In the genomic region with DNA sequence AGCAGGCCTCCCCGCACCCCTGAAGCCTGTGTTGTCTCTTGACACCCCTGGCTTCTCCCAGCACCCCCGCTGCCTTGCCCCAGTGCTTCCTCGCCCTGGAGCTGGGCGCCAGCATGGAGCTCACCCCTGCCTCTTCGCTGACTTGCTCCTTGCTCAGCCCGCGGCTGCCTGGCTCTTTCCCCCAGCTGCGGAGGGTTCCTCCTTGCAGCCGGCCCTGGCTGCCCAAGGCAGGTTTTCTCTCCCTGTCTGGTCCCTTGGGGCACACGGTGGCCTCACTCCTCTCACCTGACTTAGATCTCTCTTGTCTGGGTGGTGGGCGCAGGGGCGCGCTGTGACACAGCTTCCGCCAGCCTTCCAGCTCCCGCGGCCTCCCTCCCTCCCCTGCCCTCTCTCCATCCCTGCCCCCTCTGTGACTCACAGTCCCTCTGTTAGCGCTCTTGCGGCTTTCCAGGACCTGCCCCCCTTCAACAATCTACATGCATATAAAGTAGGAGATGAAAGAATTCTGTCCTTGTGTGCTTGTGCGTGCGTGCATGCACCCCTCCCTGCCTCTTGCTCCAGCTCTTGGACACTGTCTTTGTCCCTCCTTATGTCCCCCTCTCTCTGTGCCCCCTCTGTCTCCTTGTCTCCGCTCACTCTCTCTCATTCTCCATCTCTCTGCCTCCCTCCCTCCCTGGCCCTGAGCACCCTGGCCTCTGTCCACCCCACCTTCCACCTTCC, we compare ENCODE assay signal across 8 cellular contexts. TPM values are rescaled to one million over a fixed set of nuclear protein-coding genes. Genes with fewer than 3 reads are reported as not detected.
A peak's percentile ranks its signal among the peaks of the same experiment; 100 is the strongest.
DNase-seq lines count a peak whose midpoint lies in the region; ATAC-seq, FAIRE-seq and TF ChIP-seq lines count a peak whose summit lies in the region.

No MANE protein-coding gene starts in this region.

- no peaks in the 10 kb centered on the region for H3K9me1 ChIP-seq in endothelial cell of umbilical vein (replicated peaks; ENCODE audit: control insufficient read depth, extremely low read depth, insufficient read depth, low read length)

- ATAC-seq in HG03342 (IDR thresholded peaks at IDR 0.05; ENCODE audit: unreplicated experiment) (no peak), HG02885 (IDR thresholded peaks at IDR 0.05; ENCODE audit: poor library complexity, unreplicated experiment) (no peak), HG02938 (IDR thresholded peaks at IDR 0.05; ENCODE audit: unreplicated experiment) (no peak)

- H3K4me3 ChIP-seq in BLaER1 treated with 17β-estradiol and CSF1 and Interleukin-3, amounts not matched to agents 10 nM and 100 nM: peak overlapping the region in 9 of 10 experiments; percentile 4 to 63 (median 42); a peak in 14 of 20 replicates
- peak overlapping the region in 2 of 3 experiments; percentile 2 to 38 for H3K4me3 ChIP-seq in endothelial cell of umbilical vein (replicated peaks in 1 of 3; ENCODE audit: insufficient read depth in 1 of 3, low read depth in 1 of 3, low read length in 3 of 3)

- H3K4me1 ChIP-seq in BLaER1 treated with 17β-estradiol and CSF1 and Interleukin-3, amounts not matched to agents 10 nM and 100 nM: peaks cover 57 to 62% (median 60%) of the 10 kb centered on the region in 10 experiments
- peaks cover 20% of the 10 kb centered on the region for H3K4me1 ChIP-seq in endothelial cell of umbilical vein (ENCODE audit: control insufficient read depth, extremely low read depth, insufficient read depth, low read length)

- H3K27me3 ChIP-seq in BLaER1 treated with 17β-estradiol and CSF1 and Interleukin-3, amounts not matched to agents 10 nM and 100 nM: peaks cover 13 to 74% (median 31%) of the 10 kb centered on the region in 11 experiments; a peak in 19 of 22 replicates
- no peaks in the 10 kb centered on the region for H3K27me3 ChIP-seq in endothelial cell of umbilical vein (ENCODE audit: control insufficient read depth in 2 of 2, insufficient read depth in 2 of 2, low read length in 2 of 2)

- H3K36me3 ChIP-seq in BLaER1 treated with 17β-estradiol and CSF1 and Interleukin-3, amounts not matched to agents 10 nM and 100 nM: no peaks in the 10 kb centered on the region
- peaks cover 0 to 9% of the 10 kb centered on the region in 2 experiments for H3K36me3 ChIP-seq in endothelial cell of umbilical vein (ENCODE audit: control insufficient read depth in 2 of 2, extremely low read depth in 1 of 2, insufficient read depth in 2 of 2, low read length in 2 of 2)

- no peak for TF ChIP-seq POLR2A in endothelial cell of umbilical vein (IDR thresholded peaks at IDR 0.05; ENCODE audit: low read depth, low read length)

- BruUV-seq in endothelial cell of umbilical vein (replicated peaks; lab: Mats Ljungman, UMichigan): no TSS peak

- H3K79me2 ChIP-seq in endothelial cell of umbilical vein (ENCODE audit: control insufficient read depth, insufficient read depth, low read length): no peaks in the 10 kb centered on the region

- dilution Hi-C loops in endothelial cell of umbilical vein (cut with MboI; ENCODE audit: extremely low pct_ligation_motif_present, low sequenced_read_pairs): no loop called here

- peak overlapping the region in 10 of 11 experiments; percentile 28 to 75 (median 67); a peak in 19 of 22 replicates for H3K27ac ChIP-seq in BLaER1 treated with 17β-estradiol and CSF1 and Interleukin-3, amounts not matched to agents 10 nM and 100 nM
- peak overlapping the region; percentile 75 for H3K27ac ChIP-seq in endothelial cell of umbilical vein (ENCODE audit: insufficient read depth, low read depth, low read length)

- peak overlapping the region; percentile 49 to 73 (median 61); a peak in 20 of 22 replicates for H3K9ac ChIP-seq in BLaER1 treated with 17β-estradiol and CSF1 and Interleukin-3, amounts not matched to agents 10 nM and 100 nM
- peak overlapping the region; percentile 42 for H3K9ac ChIP-seq in endothelial cell of umbilical vein (replicated peaks; ENCODE audit: extremely low read depth, insufficient read depth, low read length)

- peaks cover 0 to 65% (median 24%) of the 10 kb centered on the region in 11 experiments; a peak in 11 of 22 replicates for H4K20me1 ChIP-seq in BLaER1 treated with 17β-estradiol and CSF1 and Interleukin-3, amounts not matched to agents 10 nM and 100 nM
- no peaks in the 10 kb centered on the region for H4K20me1 ChIP-seq in endothelial cell of umbilical vein (replicated peaks; ENCODE audit: control insufficient read depth, extremely low read depth, insufficient read depth, low read length)

- DNase-seq in HTR-8/SVneo (ENCODE audit: insufficient read length, low spot score) (peak; percentile 63), UCSD-AML1 (lab: John Stamatoyannopoulos, UW; ENCODE audit: unreplicated experiment) (peak; percentile 65), endothelial cell of umbilical vein (ENCODE audit: low read depth, low spot score) (peak; percentile 58), occipital lobe (lab: John Stamatoyannopoulos, UW) (peak; percentile 27)

- intact Hi-C loops in endothelial cell of umbilical vein (cut with micrococcal nuclease): loop anchor here (10.0 kb wide), 1 partner anchor 279 kb away; no protein-coding TSS in a partner anchor

- peaks cover 0 to 5% (median 0%) of the 10 kb centered on the region in 11 experiments; a peak in 4 of 22 replicates for H3K9me3 ChIP-seq in BLaER1 treated with 17β-estradiol and CSF1 and Interleukin-3, amounts not matched to agents 10 nM and 100 nM (replicated peaks in 1 of 11)
- H3K9me3 ChIP-seq in endothelial cell of umbilical vein (replicated peaks; ENCODE audit: control insufficient read depth, insufficient read depth, low read length): no peaks in the 10 kb centered on the region

- no peak for FAIRE-seq in HTR-8/SVneo (lab: Jason Lieb, UNC)
- FAIRE-seq in endothelial cell of umbilical vein (lab: Jason Lieb, UNC): peak; percentile 98

- no peak for TF ChIP-seq CTCF in endothelial cell of umbilical vein (IDR thresholded peaks at IDR 0.05; ENCODE audit: extremely low read depth in 1 of 2, insufficient read depth in 1 of 2, low read depth in 1 of 2, low read length in 2 of 2)

- POLR2A ChIA-PET in endothelial cell of umbilical vein (lab: Charles Lee): interaction anchor here (0.8 kb wide), 1 partner anchor 160 kb away, joined by 3 read pairs; a partner anchor contains a TSS

- H3K4me2 ChIP-seq in BLaER1 treated with 17β-estradiol and CSF1 and Interleukin-3, amounts not matched to agents 10 nM and 100 nM: peak overlapping the region; percentile 63 to 84 (median 75)
- H3K4me2 ChIP-seq in endothelial cell of umbilical vein (ENCODE audit: insufficient read depth, low read length): peak overlapping the region; percentile 53

- peak overlapping the region; percentile 31 for H2AFZ ChIP-seq in endothelial cell of umbilical vein (ENCODE audit: low read depth, low read length)

- CTCF ChIA-PET in endothelial cell of umbilical vein (lab: Charles Lee): interaction anchor here (0.8 to 4.6 kb wide), 2 partner anchors 14 to 183 kb away, joined by 3 to 68 read pairs; no protein-coding TSS in a partner anchor

RNA-seq across cellular contexts. Expression of a gene that starts 2.2 kb away (rescaled TPM):
- total RNA-seq in endothelial cell of umbilical vein: 29.7 and 31.4 TPM in 2 replicates
- 19.0 and 27.1 TPM in 2 replicates for polyA plus RNA-seq in endothelial cell of umbilical vein
- 9.5 and 17.0 TPM in 2 replicates for polyA plus RNA-seq in endothelial cell of umbilical vein (2011; cell fraction: cytosol; rRNA removed)
- polyA plus RNA-seq in endothelial cell of umbilical vein (2011; cell fraction: nucleus; rRNA removed): 127 and 160 TPM in 2 replicates
- 23.3 and 35.6 TPM in 2 replicates for polyA plus RNA-seq in endothelial cell of umbilical vein (2012)
- polyA minus RNA-seq in endothelial cell of umbilical vein: 20.0 and 36.5 TPM in 2 replicates
- 0.20 TPM for polyA minus RNA-seq in endothelial cell of umbilical vein (2011; cell fraction: cytosol; rRNA and poly(A)+ RNA removed)
- polyA minus RNA-seq in endothelial cell of umbilical vein (2011; cell fraction: nucleus; rRNA and poly(A)+ RNA removed): 24.5 and 40.3 TPM in 2 replicates
- 0.47 TPM for total RNA-seq in occipital lobe

RNA-seq across cellular contexts. Expression of a gene that starts 14.6 kb away (rescaled TPM):
- total RNA-seq in endothelial cell of umbilical vein (0.18 and 0.40 TPM in 2 replicates), occipital lobe (0.16 TPM)
- 0.25 and 0.29 TPM in 2 replicates for polyA plus RNA-seq in endothelial cell of umbilical vein
- polyA plus RNA-seq in endothelial cell of umbilical vein (2011; cell fraction: cytosol; rRNA removed): 0.04 and 0.07 TPM in 2 replicates
- 1.2 and 2.3 TPM in 2 replicates for polyA plus RNA-seq in endothelial cell of umbilical vein (2011; cell fraction: nucleus; rRNA removed)
- polyA plus RNA-seq in endothelial cell of umbilical vein (2012): 0.15 and 0.22 TPM in 2 replicates
- 0.04 and 0.12 TPM in 2 replicates for polyA minus RNA-seq in endothelial cell of umbilical vein
- polyA minus RNA-seq in endothelial cell of umbilical vein (2011; cell fraction: cytosol; rRNA and poly(A)+ RNA removed): not detected
- polyA minus RNA-seq in endothelial cell of umbilical vein (2011; cell fraction: nucleus; rRNA and poly(A)+ RNA removed): 0.24 and 0.38 TPM in 2 replicates

RNA-seq across cellular contexts. Expression of a gene that starts 27.9 kb away (rescaled TPM):
- 57.7 and 60.7 TPM in 2 replicates for total RNA-seq in endothelial cell of umbilical vein
- 116 and 128 TPM in 2 replicates for polyA plus RNA-seq in endothelial cell of umbilical vein
- polyA plus RNA-seq in endothelial cell of umbilical vein (2011; cell fraction: cytosol; rRNA removed): 74.9 and 81.8 TPM in 2 replicates
- 171 and 195 TPM in 2 replicates for polyA plus RNA-seq in endothelial cell of umbilical vein (2011; cell fraction: nucleus; rRNA removed)
- 62.6 and 84.3 TPM in 2 replicates for polyA plus RNA-seq in endothelial cell of umbilical vein (2012)
- polyA minus RNA-seq in endothelial cell of umbilical vein: 110 and 139 TPM in 2 replicates
- polyA minus RNA-seq in endothelial cell of umbilical vein (2011; cell fraction: cytosol; rRNA and poly(A)+ RNA removed): 64.6 TPM
- polyA minus RNA-seq in endothelial cell of umbilical vein (2011; cell fraction: nucleus; rRNA and poly(A)+ RNA removed): 33.7 and 41.7 TPM in 2 replicates
- total RNA-seq in occipital lobe: 29.0 TPM

RNA-seq across cellular contexts. Expression of a gene that starts 28.2 kb away (rescaled TPM):
- total RNA-seq in endothelial cell of umbilical vein (235 and 242 TPM in 2 replicates), occipital lobe (78.9 TPM)
- polyA plus RNA-seq in endothelial cell of umbilical vein: 732 and 1,321 TPM in 2 replicates
- 504 and 615 TPM in 2 replicates for polyA plus RNA-seq in endothelial cell of umbilical vein (2011; cell fraction: cytosol; rRNA removed)
- 169 and 228 TPM in 2 replicates for polyA plus RNA-seq in endothelial cell of umbilical vein (2011; cell fraction: nucleus; rRNA removed)
- polyA plus RNA-seq in endothelial cell of umbilical vein (2012): 322 and 459 TPM in 2 replicates
- polyA minus RNA-seq in endothelial cell of umbilical vein: 186 and 198 TPM in 2 replicates
- 273 TPM for polyA minus RNA-seq in endothelial cell of umbilical vein (2011; cell fraction: cytosol; rRNA and poly(A)+ RNA removed)
- 32.9 and 39.6 TPM in 2 replicates for polyA minus RNA-seq in endothelial cell of umbilical vein (2011; cell fraction: nucleus; rRNA and poly(A)+ RNA removed)

RNA-seq across cellular contexts. Expression of a gene that starts 41.6 kb away (rescaled TPM):
- 12.9 and 14.3 TPM in 2 replicates for total RNA-seq in endothelial cell of umbilical vein
- 9.1 and 11.3 TPM in 2 replicates for polyA plus RNA-seq in endothelial cell of umbilical vein
- 5.3 and 6.9 TPM in 2 replicates for polyA plus RNA-seq in endothelial cell of umbilical vein (2011; cell fraction: cytosol; rRNA removed)
- polyA plus RNA-seq in endothelial cell of umbilical vein (2011; cell fraction: nucleus; rRNA removed): 12.7 and 14.2 TPM in 2 replicates
- 12.1 and 13.4 TPM in 2 replicates for polyA plus RNA-seq in endothelial cell of umbilical vein (2012)
- 8.7 and 10.7 TPM in 2 replicates for polyA minus RNA-seq in endothelial cell of umbilical vein
- polyA minus RNA-seq in endothelial cell of umbilical vein (2011; cell fraction: cytosol; rRNA and poly(A)+ RNA removed): 21.5 TPM
- 6.3 and 11.1 TPM in 2 replicates for polyA minus RNA-seq in endothelial cell of umbilical vein (2011; cell fraction: nucleus; rRNA and poly(A)+ RNA removed)
- 5.0 TPM for total RNA-seq in occipital lobe

Comparison
In these comparisons a context has a peak if more than half of its experiments do, and no peak if none do; other contexts are left out.
1. RNA of a gene that starts 2.2 kb away (total RNA-seq): 29.7 to 31.4 TPM in endothelial cell of umbilical vein; 0.47 TPM in occipital lobe (single experiment); every median in the first group is over 10 times any median in the second.
2. Peak in every context shown above with its lines, with median percentiles within 50 percentile points of each other: DNase-seq.